ENCODE assay signal across 8 cellular contexts in the genomic region with DNA sequence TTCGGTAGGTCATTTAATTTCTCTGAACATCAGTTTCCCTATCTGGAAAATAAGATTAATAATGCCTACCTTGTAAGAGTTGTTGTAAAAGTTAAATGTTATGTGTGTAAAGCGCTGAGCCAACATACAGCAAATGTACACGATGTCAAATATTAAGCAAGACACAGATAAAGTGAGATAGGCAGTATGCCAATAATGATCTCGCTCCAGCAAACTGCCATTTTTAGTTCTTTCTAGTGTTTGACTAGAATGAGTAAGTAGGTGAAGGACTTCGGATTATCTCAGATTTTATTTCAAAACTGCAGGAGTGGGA. TPM values are rescaled to one million over a fixed set of nuclear protein-coding genes. Genes with fewer than 3 reads are reported as not detected.
DNase-seq lines count a peak whose midpoint lies in the region; ATAC-seq and TF ChIP-seq lines count a peak whose summit lies in the region.

No MANE protein-coding gene starts in this region.

- no peaks in the 10 kb centered on the region for H3K27me3 ChIP-seq in Caco-2 (replicated peaks; ENCODE audit: control insufficient read depth, insufficient read depth, low read length)
- H3K27me3 ChIP-seq in SJSA1 (replicated peaks), result no peaks in the 10 kb centered on the region; the same call in 1 of the 2 replicates
- H3K27me3 ChIP-seq in skeletal muscle satellite cell (ENCODE audit: control insufficient read depth, insufficient read depth, low read length), result no peaks in the 10 kb centered on the region

- H3K36me3 ChIP-seq in Caco-2 (ENCODE audit: control insufficient read depth, insufficient read depth, low read length) (no peaks in the 10 kb centered on the region), SJSA1 (peaks cover 18% of the 10 kb centered on the region), skeletal muscle satellite cell (ENCODE audit: insufficient read depth, low read length) (no peaks in the 10 kb centered on the region)

- ATAC-seq in GM21825 (IDR thresholded peaks at IDR 0.05; ENCODE audit: unreplicated experiment) (peak; percentile 1), esophagus mucosa (no peak)

- no peaks in the 10 kb centered on the region for H3K36me3 Mint-ChIP-seq in Caco-2 (ENCODE audit: insufficient read depth, unreplicated experiment)

- H3K4me1 ChIP-seq in Caco-2, result no peaks in the 10 kb centered on the region
- H3K4me1 ChIP-seq in SJSA1 (replicated peaks), result peaks cover 22% of the 10 kb centered on the region
- peaks cover 25% of the 10 kb centered on the region for H3K4me1 ChIP-seq in skeletal muscle satellite cell (ENCODE audit: control insufficient read depth, insufficient read depth, low read length)

- H3K27me3 Mint-ChIP-seq in Caco-2 (ENCODE audit: insufficient read depth, unreplicated experiment), result no peaks in the 10 kb centered on the region

- peak overlapping the region; percentile 86 for H3K4me2 ChIP-seq in skeletal muscle satellite cell (ENCODE audit: low read length)

- H3K9me3 ChIP-seq in Caco-2 (no peaks in the 10 kb centered on the region), SJSA1 (replicated peaks) (no peaks in the 10 kb centered on the region), skeletal muscle satellite cell (replicated peaks; ENCODE audit: low read length) (no peaks in the 10 kb centered on the region)

- H3K4me3 ChIP-seq in Caco-2 (ENCODE audit: low read depth, low read length), result peak overlapping the region; percentile 78
- peak overlapping the region; percentile 82 for H3K4me3 ChIP-seq in SJSA1
- peak overlapping the region; percentile 92 for H3K4me3 ChIP-seq in fibroblast of the aortic adventitia (ENCODE audit: low read depth, low read length)
- peak overlapping the region; percentile 89 for H3K4me3 ChIP-seq in skeletal muscle satellite cell (ENCODE audit: low read length)

- intact Hi-C loops in Caco-2 (cut with micrococcal nuclease; ENCODE audit: unreplicated experiment), result no loop called here

- H3K9ac ChIP-seq in skeletal muscle satellite cell (ENCODE audit: low read depth, low read length), result peak overlapping the region; percentile 92

- H3K4me3 Mint-ChIP-seq in Caco-2 (ENCODE audit: unreplicated experiment), result peak overlapping the region; percentile 94

- POLR2A ChIA-PET in Caco-2 (lab: Charles Lee), result interaction anchor here (0.8 kb wide), 1 partner anchor 103 kb away, joined by 3 read pairs; no protein-coding TSS in a partner anchor

- H3K4me1 Mint-ChIP-seq in Caco-2 (ENCODE audit: low read depth, unreplicated experiment), result no peaks in the 10 kb centered on the region

- CTCF ChIA-PET in Caco-2 (lab: Charles Lee), result interaction anchor here (0.7 kb wide), 1 partner anchor 100 kb away, joined by 3 read pairs; no protein-coding TSS in a partner anchor

- no peak for DNase-seq in Caco-2
- no peak for DNase-seq in SJSA1 (ENCODE audit: low read depth in 1 of 2, low spot score in 2 of 2)
- peak; percentile 64 for DNase-seq in fibroblast of the aortic adventitia (ENCODE audit: low read depth)
- DNase-seq in NCI-H2227 treated with DMSO at 0.1 percent for 48 hours (lab: John Stamatoyannopoulos, UW), result no peak
- no peak for DNase-seq in RKO (ENCODE audit: low spot score)

- H3K27ac ChIP-seq in SJSA1, result peak overlapping the region; percentile 69

- no peaks in the 10 kb centered on the region for H3K9me3 Mint-ChIP-seq in Caco-2 (ENCODE audit: unreplicated experiment)

- H3K27ac Mint-ChIP-seq in Caco-2 (ENCODE audit: unreplicated experiment), result peak overlapping the region; percentile 84

- TF ChIP-seq CTCF in Caco-2 (IDR thresholded peaks at IDR 0.05; ENCODE audit: insufficient read depth in 1 of 2, low read depth in 1 of 2, low read length in 1 of 2, severe bottlenecking in 1 of 2, unreplicated experiment in 1 of 2), result no peak
- no peak for TF ChIP-seq CTCF in fibroblast of the aortic adventitia (IDR thresholded peaks at IDR 0.05; ENCODE audit: insufficient read depth, low read length)

- BruUV-seq in Caco-2 (replicated peaks; lab: Mats Ljungman, UMichigan), result no TSS peak

RNA-seq across cellular contexts. Expression of gene DHRS7, which starts 0.8 kb away (rescaled TPM):
- 61.6 and 65.6 TPM in 2 replicates for total RNA-seq in Caco-2 (2022)
- total RNA-seq in SJSA1 (2014; rRNA removed; shearing (Covaris generic)), result 97.6 and 239 TPM in 2 replicates
- total RNA-seq in fibroblast of the aortic adventitia (ENCODE audit: low replicate concordance), result 37.5 and 128 TPM in 2 replicates
- 41.3 and 56.5 TPM in 2 replicates for total RNA-seq in skeletal muscle satellite cell (2012; rRNA removed)
- 40.3 TPM for total RNA-seq in esophagus mucosa
